In the genomic region with DNA sequence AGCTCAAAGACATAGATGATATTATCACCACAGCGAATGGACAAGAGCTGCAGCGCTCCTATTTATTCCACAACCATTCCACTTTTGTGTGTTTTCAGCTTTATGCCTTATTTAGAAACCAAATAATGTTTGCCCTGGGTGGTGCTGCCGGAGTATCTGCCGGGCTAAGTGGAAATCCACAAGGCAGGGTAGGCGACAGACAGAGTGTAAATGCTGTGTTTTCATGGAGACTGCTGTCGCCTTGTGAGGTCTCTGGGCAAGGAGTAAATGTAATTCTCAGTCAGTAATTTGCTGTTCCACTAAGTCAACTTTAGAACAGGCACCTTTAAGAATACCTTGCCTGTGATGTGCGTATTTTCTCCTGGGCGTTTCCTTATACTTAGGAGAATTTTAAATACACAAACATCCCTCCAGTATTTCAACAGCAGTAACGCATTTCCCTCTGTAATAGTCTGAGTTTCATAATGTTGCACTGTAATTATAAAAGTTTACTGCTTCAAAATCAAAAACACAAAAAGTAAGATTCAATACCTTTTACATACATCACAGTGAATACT, we compare ENCODE assay signal across 17 cellular contexts.
DNase-seq lines count a peak whose midpoint lies in the region; ATAC-seq, FAIRE-seq and TF ChIP-seq lines count a peak whose summit lies in the region.
"Had no signal": no experiment of that assay in that cellular context is flagged by ENCODE, and none has a peak within 500 bp of the region (broad histone marks: within the 10 kb centered on the region; RNA-seq: fewer than 3 reads in every experiment).

No MANE protein-coding gene starts in this region.

- CTCF ChIA-PET in Calu3 (lab: Charles Lee) = no interaction called here

- H3K27ac ChIP-seq in heart right ventricle = peak overlapping the region in 8 of 10 donors; percentile 5 to 85 (median 68)
- H3K27ac ChIP-seq in trophoblast cell (ENCODE audit: low read depth, low read length) = no peak overlapping the region
- H3K27ac ChIP-seq: BLaER1 treated with 17β-estradiol and CSF1 and Interleukin-3, amounts not matched to agents 10 nM and 100 nM; GM23248 had no signal

- no peak overlapping the region for H2BK120ac ChIP-seq in trophoblast cell (ENCODE audit: insufficient read depth, low read length, poor library complexity)

- H3K9me3 ChIP-seq in heart right ventricle = no peaks in the 10 kb centered on the region
- no peaks in the 10 kb centered on the region for H3K9me3 ChIP-seq in trophoblast cell (ENCODE audit: insufficient read depth, low read depth, low read length)
- H3K9me3 ChIP-seq: BLaER1 treated with 17β-estradiol and CSF1 and Interleukin-3, amounts not matched to agents 10 nM and 100 nM had no signal

- TF ChIP-seq CTCF in heart right ventricle (IDR thresholded peaks at IDR 0.05) = no peak
- TF ChIP-seq CTCF in Calu3 (IDR thresholded peaks at IDR 0.05; ENCODE audit: unreplicated experiment) = no peak

- H3K79me1 ChIP-seq in trophoblast cell (ENCODE audit: low read length) = peaks cover 2% of the 10 kb centered on the region

- H3K4me1 Mint-ChIP-seq in immature natural killer cell (no peaks in the 10 kb centered on the region), Calu3 (ENCODE audit: low read depth, unreplicated experiment) (peaks cover 22% of the 10 kb centered on the region)

- 78 to 83% methylated on average over 9 of the region's 9 CpGs for WGBS in heart right ventricle, 2 donors
- WGBS in trophoblast cell (ENCODE audit: extremely low coverage, insufficient coverage, insufficient read length) = no CpG with 5 or more reads among the region's 9 CpGs

- H3K36me3 ChIP-seq in heart right ventricle = no peaks in the 10 kb centered on the region
- H3K36me3 ChIP-seq in trophoblast cell (ENCODE audit: control insufficient read depth in 1 of 2, insufficient read depth in 2 of 2, low read length in 2 of 2) = no peaks in the 10 kb centered on the region
- H3K36me3 ChIP-seq: BLaER1 treated with 17β-estradiol and CSF1 and Interleukin-3, amounts not matched to agents 10 nM and 100 nM had no signal

- DNase-seq in heart right ventricle (no peak), Right ventricle myocardium inferior (ENCODE audit: missing footprints) (no peak), trophoblast cell (peak in 1 of 2 donors; percentile 21), immature natural killer cell (no peak), RPMI8226 (no peak), Calu3 (no peak), superior temporal gyrus (ENCODE audit: extremely low spot score) (no peak)
- DNase-seq: DMS 273 treated with DMSO at 0.1 percent for 48 hours, GM23248, NCI-H1417, NCI-H2029, NCI-H2171 treated with DMSO at 0.1 percent for 48 hours had no signal

- H3K4me1 ChIP-seq in heart right ventricle (peaks cover 13 to 86% (median 59%) of the 10 kb centered on the region in 9 donors), trophoblast cell (ENCODE audit: control insufficient read depth in 1 of 2, insufficient read depth in 2 of 2, low read length in 2 of 2) (peaks cover 4 to 15% of the 10 kb centered on the region in 2 experiments)

- FAIRE-seq in islet of Langerhans (lab: Jason Lieb, UNC) = peak; percentile 98
- FAIRE-seq: RCC 7860 had no signal

- no peak overlapping the region for H4K91ac ChIP-seq in trophoblast cell (ENCODE audit: low read depth, low read length)

- no peak overlapping the region for H3K4ac ChIP-seq in trophoblast cell (ENCODE audit: low read depth, low read length)

- no peak overlapping the region for H4K8ac ChIP-seq in trophoblast cell (ENCODE audit: low read depth, low read length)

- peak overlapping the region; percentile 59 for H2BK12ac ChIP-seq in trophoblast cell (ENCODE audit: low read length)

- H3K4me2 ChIP-seq in trophoblast cell (ENCODE audit: low read length) = no peak overlapping the region
- H3K4me2 ChIP-seq: BLaER1 treated with 17β-estradiol and CSF1 and Interleukin-3, amounts not matched to agents 10 nM and 100 nM had no signal

- H3K27ac Mint-ChIP-seq in immature natural killer cell (no peak overlapping the region), Calu3 (ENCODE audit: unreplicated experiment) (no peak overlapping the region)
- H3K27ac Mint-ChIP-seq: IgD-negative memory B cell had no signal

- H3K9ac ChIP-seq in trophoblast cell (ENCODE audit: low read length) = no peak overlapping the region
- H3K9ac ChIP-seq: BLaER1 treated with 17β-estradiol and CSF1 and Interleukin-3, amounts not matched to agents 10 nM and 100 nM; GM23248 had no signal

- BruUV-seq in Calu3 (replicated peaks; lab: Mats Ljungman, UMichigan) = no TSS peak

- H3K23ac ChIP-seq in trophoblast cell (ENCODE audit: low read length) = no peak overlapping the region

- H3K79me2 ChIP-seq in trophoblast cell (ENCODE audit: control insufficient read depth, insufficient read depth, low read length, poor library complexity) = no peaks in the 10 kb centered on the region

- H3K36me3 Mint-ChIP-seq in immature natural killer cell = no peaks in the 10 kb centered on the region
- H3K36me3 Mint-ChIP-seq in Calu3 (ENCODE audit: insufficient read depth, unreplicated experiment) = no peaks in the 10 kb centered on the region

- H2AFZ ChIP-seq in trophoblast cell (ENCODE audit: insufficient read depth, low read length, poor library complexity) = no peak overlapping the region
- H2AFZ ChIP-seq: GM23248 had no signal

- peaks cover 0 to 3% (median under 1%) of the 10 kb centered on the region in 6 donors for H3K9me3 Mint-ChIP-seq in immature natural killer cell
- H3K9me3 Mint-ChIP-seq in Calu3 (ENCODE audit: low read depth, unreplicated experiment) = no peaks in the 10 kb centered on the region
- H3K9me3 Mint-ChIP-seq: IgD-negative memory B cell had no signal

- peak overlapping the region; percentile 0 for H2BK5ac ChIP-seq in trophoblast cell (ENCODE audit: low read depth, low read length, poor library complexity)

- no peak overlapping the region for H3K14ac ChIP-seq in trophoblast cell (ENCODE audit: low read length)

- H3K27me3 Mint-ChIP-seq in immature natural killer cell (ENCODE audit: low read depth in 3 of 3) = no peaks in the 10 kb centered on the region
- H3K27me3 Mint-ChIP-seq in Calu3 (ENCODE audit: unreplicated experiment) = no peaks in the 10 kb centered on the region
- H3K27me3 Mint-ChIP-seq: IgD-negative memory B cell had no signal

- H3K27me3 ChIP-seq in heart right ventricle = no peaks in the 10 kb centered on the region
- no peaks in the 10 kb centered on the region for H3K27me3 ChIP-seq in trophoblast cell (ENCODE audit: insufficient read depth, low read length)
- H3K27me3 ChIP-seq: BLaER1 treated with 17β-estradiol and CSF1 and Interleukin-3, amounts not matched to agents 10 nM and 100 nM had no signal

- H3K4me3 Mint-ChIP-seq in immature natural killer cell = no peak overlapping the region
- H3K4me3 Mint-ChIP-seq in Calu3 (ENCODE audit: low read depth, unreplicated experiment) = no peak overlapping the region
- H3K4me3 Mint-ChIP-seq: IgD-negative memory B cell had no signal

- no peak for ATAC-seq in heart right ventricle
- no peak for ATAC-seq in Right ventricle myocardium inferior
- ATAC-seq: HCT116 had no signal

- H3K4me3 ChIP-seq in heart right ventricle (no peak overlapping the region), trophoblast cell (ENCODE audit: low read depth, low read length) (no peak overlapping the region)
- H3K4me3 ChIP-seq: BLaER1 treated with 17β-estradiol and CSF1 and Interleukin-3, amounts not matched to agents 10 nM and 100 nM; GM23248 had no signal

- no peak overlapping the region for H4K12ac ChIP-seq in trophoblast cell (ENCODE audit: low read depth, low read length)

- peak overlapping the region; percentile 17 for H3K18ac ChIP-seq in trophoblast cell (ENCODE audit: low read length)

- intact Hi-C loops in heart right ventricle (cut with DNase I) = loop anchor here in 3 of 10 donors (5.0 kb wide), 2 partner anchors 57 to 62 kb away; a partner anchor contains a TSS
- intact Hi-C loops in Right ventricle myocardium inferior (cut with DNase I) = loop anchor here (5.0 kb wide), 1 partner anchor 62 kb away; a partner anchor contains a TSS
- intact Hi-C loops in Calu3 (cut with micrococcal nuclease; ENCODE audit: unreplicated experiment) = no loop called here

- no peak overlapping the region for H2AK5ac ChIP-seq in trophoblast cell (ENCODE audit: low read length)
